Comparison of ENCODE assay signal across 8 cellular contexts in the genomic region with DNA sequence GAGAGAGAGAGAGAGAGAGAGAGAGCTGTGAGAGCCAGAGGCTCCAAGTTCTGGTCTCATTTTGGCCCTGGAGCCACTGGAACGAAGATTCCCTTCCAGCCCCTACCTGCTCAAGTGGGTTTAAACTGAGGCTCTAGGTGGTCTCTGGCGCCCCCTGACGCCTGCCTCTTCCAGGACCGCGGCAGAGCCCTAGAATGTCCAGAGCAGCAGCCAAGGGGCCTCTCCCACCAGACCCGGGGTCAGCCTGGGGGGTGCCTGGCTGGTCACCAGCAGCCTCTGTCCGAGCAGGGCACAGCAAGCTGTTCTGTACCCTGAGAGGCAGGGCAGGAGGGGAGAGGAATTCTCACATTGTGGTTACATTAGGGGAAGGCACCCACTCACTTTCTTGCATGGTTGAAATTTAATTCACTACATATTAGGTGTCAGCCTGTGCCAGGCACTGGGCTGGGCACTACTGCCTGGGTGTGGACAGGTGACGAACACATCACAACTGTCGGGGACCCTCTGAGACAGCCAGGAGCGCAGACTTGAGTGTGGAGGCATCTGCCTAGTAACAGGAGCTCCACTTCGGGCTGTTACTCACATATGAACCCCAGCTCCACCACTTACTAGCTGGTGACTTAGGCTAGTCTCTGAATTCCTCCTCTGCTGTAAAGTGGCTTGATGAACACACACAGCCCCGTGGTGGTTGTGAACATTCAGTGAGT. TPM values are rescaled to one million over a fixed set of nuclear protein-coding genes. Genes with fewer than 3 reads are reported as not detected.
DNase-seq lines count a peak whose midpoint lies in the region; ATAC-seq and TF ChIP-seq lines count a peak whose summit lies in the region.

No MANE protein-coding gene starts in this region.

- no peak overlapping the region for H3K4me3 ChIP-seq in Loucy (ENCODE audit: low read length, poor library complexity, severe bottlenecking)

- H3F3A ChIP-seq in Loucy (ENCODE audit: low read depth) = no peaks in the 10 kb centered on the region

- H3K79me2 ChIP-seq in Loucy (ENCODE audit: insufficient read depth, low read length) = no peaks in the 10 kb centered on the region

- DNase-seq in DMS 273 (lab: John Stamatoyannopoulos, UW; ENCODE audit: unreplicated experiment) (peak; percentile 74), dermis blood vessel endothelial cell (peak; percentile 57), medulla oblongata (ENCODE audit: extremely low spot score) (peak; percentile 40)
- DNase-seq in stimulated activated CD4-positive, alpha-beta T cell treated with anti-CD3 and anti-CD28 coated beads, Interleukin-4, amount 100 ng/mL, for 4 hours = no peak

- ATAC-seq in HG03095 (IDR thresholded peaks at IDR 0.05; ENCODE audit: unreplicated experiment) (no peak), HG03439 (IDR thresholded peaks at IDR 0.05; ENCODE audit: unreplicated experiment) (no peak), GM21619 (IDR thresholded peaks at IDR 0.05; ENCODE audit: unreplicated experiment) (no peak)

- H3K9me2 ChIP-seq in Loucy (replicated peaks; ENCODE audit: low read depth, low read length) = no peaks in the 10 kb centered on the region

- no peaks in the 10 kb centered on the region for H4K20me1 ChIP-seq in Loucy (ENCODE audit: insufficient read depth, low read length, poor library complexity, severe bottlenecking)

- no peak overlapping the region for H3K4me2 ChIP-seq in Loucy (ENCODE audit: low read depth, low read length, poor library complexity, severe bottlenecking)

- H3K4me1 ChIP-seq in Loucy (ENCODE audit: insufficient read depth, low read length, poor library complexity, severe bottlenecking) = no peaks in the 10 kb centered on the region

- TF ChIP-seq CTCF in Loucy (conservative IDR thresholded peaks at IDR 0.05; ENCODE audit: low read length) = peak; percentile 56

- no peaks in the 10 kb centered on the region for H3K9me3 ChIP-seq in Loucy (ENCODE audit: insufficient read depth, low read depth, low read length)

- H3K9ac ChIP-seq in Loucy (ENCODE audit: low read depth, low read length, poor library complexity, severe bottlenecking) = no peak overlapping the region

- peaks cover 76% of the 10 kb centered on the region; the same call in 1 of the 2 replicates for H3K36me3 ChIP-seq in Loucy (ENCODE audit: insufficient read depth, low read length)

- no peaks in the 10 kb centered on the region for H3K27me3 ChIP-seq in Loucy (ENCODE audit: insufficient read depth, low read length, poor library complexity, severe bottlenecking)

- H2AFZ ChIP-seq in Loucy (ENCODE audit: low read length) = no peak overlapping the region

RNA-seq across cellular contexts. Expression of a gene that starts 44.5 kb away (rescaled TPM):
- 0.17 TPM in 1 of 2 replicates, not detected in the other for total RNA-seq in dermis blood vessel endothelial cell

Comparison
In these comparisons a context has a peak if more than half of its experiments do, and no peak if none do; other contexts are left out.
1. DNase-seq: peak in DMS 273 (single experiment), dermis blood vessel endothelial cell (single experiment) and medulla oblongata (single experiment); none in stimulated activated CD4-positive, alpha-beta T cell treated with anti-CD3 and anti-CD28 coated beads, Interleukin-4, amount 100 ng/mL, for 4 hours (0 of 2).